Comparison of ENCODE assay signal across 8 cellular contexts in genomic region chr9:133188006-133188842, GRCh38.
DNase-seq lines count a peak whose midpoint lies in the region; ATAC-seq and TF ChIP-seq lines count a peak whose summit lies in the region.

No MANE protein-coding gene starts in this region.

- no peak for ATAC-seq in HG03460 (IDR thresholded peaks at IDR 0.05; ENCODE audit: unreplicated experiment)
- no peak for ATAC-seq in HG03457 (IDR thresholded peaks at IDR 0.05; ENCODE audit: unreplicated experiment)

- no peak overlapping the region for H3K4me3 ChIP-seq in GM12865 (ENCODE audit: low read depth, low read length)
- H3K4me3 ChIP-seq in fibroblast of pulmonary artery (replicated peaks; ENCODE audit: low read depth, low read length) = no peak overlapping the region

- DNase-seq in 8988T (peak; percentile 82), GM12865 (ENCODE audit: low read depth) (peak; percentile 29), NCI-H526 (lab: John Stamatoyannopoulos, UW) (peak; percentile 60 to 82), fibroblast of pulmonary artery (ENCODE audit: low read depth) (peak; percentile 7), foreskin melanocyte (no peak)
- DNase-seq in stimulated activated CD4-positive, alpha-beta T cell treated with anti-CD3 and anti-CD28 coated beads, Interleukin-2, amount 100 ng/mL, for 24 hours = no peak

- TF ChIP-seq CTCF in GM12865 (IDR thresholded peaks at IDR 0.05; ENCODE audit: insufficient read depth, low read depth, low read length, missing control alignments) = peak; percentile 17
- peak; percentile 28 for TF ChIP-seq CTCF in fibroblast of pulmonary artery (IDR thresholded peaks at IDR 0.05; ENCODE audit: low read length, missing control alignments)

Comparison
In these comparisons a context has a peak if more than half of its experiments do, and no peak if none do; other contexts are left out.
1. DNase-seq: peak in 8988T (single experiment), GM12865 (single experiment), NCI-H526 (2 of 2) and fibroblast of pulmonary artery (single experiment); none in foreskin melanocyte (single experiment) and stimulated activated CD4-positive, alpha-beta T cell treated with anti-CD3 and anti-CD28 coated beads, Interleukin-2, amount 100 ng/mL, for 24 hours (0 of 2).